In genomic region chr3:194944526-194944925, GRCh38 we compare ENCODE assay signal across 19 cellular contexts.
DNase-seq lines count a peak whose midpoint lies in the region; ATAC-seq and TF ChIP-seq lines count a peak whose summit lies in the region.
"Had no signal": no experiment of that assay in that cellular context is flagged by ENCODE, and none has a peak within 500 bp of the region (broad histone marks: within the 10 kb centered on the region; RNA-seq: fewer than 3 reads in every experiment).

No MANE protein-coding gene starts in this region.

- no peak for ATAC-seq in HG02981 (IDR thresholded peaks at IDR 0.05; ENCODE audit: unreplicated experiment)
- ATAC-seq: A549; CD8-positive, alpha-beta T cell had no signal

- H3K9ac ChIP-seq in BLaER1 = no peak overlapping the region

- DNase-seq in islet precursor cell (peak; percentile 25), nephron progenitor cell (no peak), ascending aorta (ENCODE audit: low spot score in 2 of 2) (no peak), HuH-7.5 (ENCODE audit: low spot score) (no peak)
- DNase-seq: 8988T; ACHN; BE2C; Caco-2; CD4-positive, CD25-positive, alpha-beta regulatory T cell; DMS153; DND-41; GOT3; HFFc6 had no signal

- no peak overlapping the region for H3K4me3 ChIP-seq in BLaER1
- no peak overlapping the region for H3K4me3 ChIP-seq in ascending aorta
- H3K4me3 ChIP-seq: A549, HAP-1 had no signal

- no peaks in the 10 kb centered on the region for H4K20me1 ChIP-seq in BLaER1

- H3K36me3 ChIP-seq in BLaER1 (no peaks in the 10 kb centered on the region), ascending aorta (no peaks in the 10 kb centered on the region)
- H3K36me3 ChIP-seq: BE2C, HAP-1 had no signal

- peaks cover 6% of the 10 kb centered on the region for H3K27me3 Mint-ChIP-seq in nephron progenitor cell (ENCODE audit: low read depth, poor library complexity)

- peaks cover 38% of the 10 kb centered on the region for H3K4me1 ChIP-seq in BLaER1
- H3K4me1 ChIP-seq in ascending aorta = no peaks in the 10 kb centered on the region
- H3K4me1 ChIP-seq: A549, BE2C, Caco-2, HAP-1 had no signal

- H3K9me3 Mint-ChIP-seq in nephron progenitor cell = peaks cover 15% of the 10 kb centered on the region

- intact Hi-C loops in ascending aorta (cut with DNase I) = no loop called here

- 0 out of 2 replicates have a peak overlapping the region, but pooled peaks have one; percentile 66 for H3K4me2 ChIP-seq in BLaER1
- H3K4me2 ChIP-seq: A549 had no signal

- H3K27ac ChIP-seq in BLaER1 (no peak overlapping the region), ascending aorta (no peak overlapping the region)
- H3K27ac ChIP-seq: A549, C4-2B had no signal

- H3K4me1 Mint-ChIP-seq in nephron progenitor cell = peaks cover 43% of the 10 kb centered on the region
- H3K4me1 Mint-ChIP-seq: CD4-positive, CD25-positive, alpha-beta regulatory T cell had no signal

- H3K9me3 ChIP-seq in BLaER1 (no peaks in the 10 kb centered on the region), ascending aorta (no peaks in the 10 kb centered on the region)
- H3K9me3 ChIP-seq: A549, BE2C, Caco-2, HAP-1 had no signal

- H3K4me3 Mint-ChIP-seq in nephron progenitor cell = no peak overlapping the region
- H3K4me3 Mint-ChIP-seq: CD4-positive, CD25-positive, alpha-beta regulatory T cell; CD8-positive, alpha-beta T cell; HFFc6 had no signal

- H3K27ac Mint-ChIP-seq in nephron progenitor cell = peak overlapping the region; percentile 29
- H3K27ac Mint-ChIP-seq: CD4-positive, CD25-positive, alpha-beta regulatory T cell; CD8-positive, alpha-beta T cell; HFFc6 had no signal

- H3K27me3 ChIP-seq in BLaER1 = no peaks in the 10 kb centered on the region
- no peaks in the 10 kb centered on the region for H3K27me3 ChIP-seq in ascending aorta
- H3K27me3 ChIP-seq: BE2C had no signal

- TF ChIP-seq CTCF in nephron progenitor cell (IDR thresholded peaks at IDR 0.05) (no peak), ascending aorta (IDR thresholded peaks at IDR 0.05) (no peak)

- no peaks in the 10 kb centered on the region for H3K36me3 Mint-ChIP-seq in nephron progenitor cell (ENCODE audit: low read depth)
- H3K36me3 Mint-ChIP-seq: CD4-positive, CD25-positive, alpha-beta regulatory T cell; CD8-positive, alpha-beta T cell had no signal
